10 cellular contexts compared by ENCODE assay signal in genomic region chr7:101870361-101871062, GRCh38. TPM values are rescaled to one million over a fixed set of nuclear protein-coding genes. Genes with fewer than 3 reads are reported as not detected.
DNase-seq lines count a peak whose midpoint lies in the region; ATAC-seq and TF ChIP-seq lines count a peak whose summit lies in the region.
"Had no signal": no experiment of that assay in that cellular context is flagged by ENCODE, and none has a peak within 500 bp of the region (broad histone marks: within the 10 kb centered on the region; RNA-seq: fewer than 3 reads in every experiment).

No MANE protein-coding gene starts in this region.

- TF ChIP-seq RAD21 in Ishikawa (IDR thresholded peaks at IDR 0.05; ENCODE audit: low read depth) = peak; percentile 34; the same call in 1 of the 2 replicates

- no peaks in the 10 kb centered on the region for H3K27me3 ChIP-seq in mammary epithelial cell (ENCODE audit: insufficient read depth, low read length)
- H3K27me3 ChIP-seq: ascending aorta had no signal

- H3K27me3 Mint-ChIP-seq in mesothelial cell of epicardium (ENCODE audit: low read depth) = no peaks in the 10 kb centered on the region
- no peaks in the 10 kb centered on the region for H3K27me3 Mint-ChIP-seq in activated T-helper 2 cell treated with anti-CD3 and anti-CD28 coated beads, Interferon-gamma antibody, Interleukin-2, Interleukin-4, amounts not matched to agents 10 μg/mL and 5 μg/mL and 100 μg/mL, durations not matched to agents 14 hours and 24 hours and 36 hours (ENCODE audit: low read depth)
- H3K27me3 Mint-ChIP-seq: naive B cell had no signal

- H3K79me2 ChIP-seq in mammary epithelial cell (ENCODE audit: insufficient read depth, low read length) = peaks cover 69% of the 10 kb centered on the region

- no peak; the same call in 1 of the 2 replicates for TF ChIP-seq EP300 in Ishikawa (IDR thresholded peaks at IDR 0.05; ENCODE audit: borderline replicate concordance)

- dilution Hi-C loops in mammary epithelial cell (cut with HindIII; ENCODE audit: low sequenced_read_pairs) = no loop called here

- H3K9ac ChIP-seq in mammary epithelial cell (ENCODE audit: insufficient read depth, low read length) = peak overlapping the region; percentile 72

- TF ChIP-seq CTCF in mammary epithelial cell (conservative IDR thresholded peaks at IDR 0.05 in 1 of 2, IDR thresholded peaks at IDR 0.05 in 1 of 2; ENCODE audit: extremely low read depth in 1 of 2, insufficient read depth in 1 of 2, low read depth in 1 of 2, low read length in 2 of 2) (peak; percentile 52 to 75), mesothelial cell of epicardium (IDR thresholded peaks at IDR 0.05; ENCODE audit: unreplicated experiment) (no peak)

- peaks cover 21% of the 10 kb centered on the region for H3K4me1 ChIP-seq in mammary epithelial cell (ENCODE audit: insufficient read depth, low read length)

- CTCF ChIA-PET in mammary epithelial cell (lab: Charles Lee; ENCODE audit: low non-redundant PET) = interaction anchor here (0.6 kb wide), 2 partner anchors 367 to 519 kb away, joined by 3 to 6 read pairs; no protein-coding TSS in a partner anchor

- peak overlapping the region; percentile 23 for H3K4me3 Mint-ChIP-seq in mesothelial cell of epicardium
- no peak overlapping the region for H3K4me3 Mint-ChIP-seq in activated T-helper 2 cell treated with anti-CD3 and anti-CD28 coated beads, Interferon-gamma antibody, Interleukin-2, Interleukin-4, amounts not matched to agents 10 μg/mL and 5 μg/mL and 100 μg/mL, durations not matched to agents 14 hours and 24 hours and 36 hours (ENCODE audit: low read depth)
- H3K4me3 Mint-ChIP-seq: naive B cell had no signal

- H3K36me3 ChIP-seq in mammary epithelial cell (ENCODE audit: insufficient read depth, low read length) = no peaks in the 10 kb centered on the region
- H3K36me3 ChIP-seq: ascending aorta had no signal

- ATAC-seq in GM21529 (IDR thresholded peaks at IDR 0.05; ENCODE audit: unreplicated experiment) (no peak), HG03521 (IDR thresholded peaks at IDR 0.05; ENCODE audit: unreplicated experiment) (no peak)

- peak overlapping the region; percentile 97 for H3K27ac Mint-ChIP-seq in mesothelial cell of epicardium
- H3K27ac Mint-ChIP-seq in activated T-helper 2 cell treated with anti-CD3 and anti-CD28 coated beads, Interferon-gamma antibody, Interleukin-2, Interleukin-4, amounts not matched to agents 10 μg/mL and 5 μg/mL and 100 μg/mL, durations not matched to agents 14 hours and 24 hours and 36 hours = no peak overlapping the region

- 15% methylated on average over 10 of the region's 12 CpGs for WGBS in mammary epithelial cell (ENCODE audit: low coverage, missing lambda C conversion rate)

- H3K27ac ChIP-seq in mammary epithelial cell (ENCODE audit: insufficient read depth, low read depth, low read length) = peak overlapping the region; percentile 70
- H3K27ac ChIP-seq: ascending aorta had no signal

- DNase-seq in DMS153 treated with DMSO at 0.1 percent for 48 hours (lab: John Stamatoyannopoulos, UW; ENCODE audit: unreplicated experiment) = peak; percentile 21
- peak; percentile 79 for DNase-seq in mammary epithelial cell
- DNase-seq in mesothelial cell of epicardium (ENCODE audit: low spot score in 2 of 2, unreplicated experiment in 2 of 2) = no peak
- DNase-seq in ecto neural progenitor cell (ENCODE audit: low spot score) = no peak
- no peak for DNase-seq in activated T-helper 2 cell treated with anti-CD3 and anti-CD28 coated beads, Interferon-gamma antibody, Interleukin-2, Interleukin-4, amounts not matched to agents 10 μg/mL and 5 μg/mL and 100 μg/mL, durations not matched to agents 14 hours and 24 hours and 36 hours (ENCODE audit: low spot score)
- DNase-seq: naive B cell had no signal

- H3K9me3 Mint-ChIP-seq in mesothelial cell of epicardium = no peaks in the 10 kb centered on the region
- no peaks in the 10 kb centered on the region for H3K9me3 Mint-ChIP-seq in activated T-helper 2 cell treated with anti-CD3 and anti-CD28 coated beads, Interferon-gamma antibody, Interleukin-2, Interleukin-4, amounts not matched to agents 10 μg/mL and 5 μg/mL and 100 μg/mL, durations not matched to agents 14 hours and 24 hours and 36 hours
- H3K9me3 Mint-ChIP-seq: naive B cell had no signal

- H3K4me3 ChIP-seq in mammary epithelial cell (replicated peaks in 1 of 3; ENCODE audit: insufficient read depth in 1 of 3, low read depth in 2 of 3, low read length in 3 of 3) = peak overlapping the region in 1 of 3 experiments; percentile 26
- H3K4me3 ChIP-seq: ascending aorta had no signal

- H3K4me2 ChIP-seq in mammary epithelial cell (ENCODE audit: insufficient read depth, low read depth, low read length) = peak overlapping the region; percentile 76

- no peaks in the 10 kb centered on the region for H4K20me1 ChIP-seq in mammary epithelial cell (ENCODE audit: insufficient read depth, low read length)

- no TSS peak for BruUV-seq in mammary epithelial cell (replicated peaks; lab: Mats Ljungman, UMichigan)

- intact Hi-C loops in mammary epithelial cell (cut with micrococcal nuclease) = no loop called here
- intact Hi-C loops in activated T-helper 2 cell treated with anti-CD3 and anti-CD28 coated beads, Interferon-gamma antibody, Interleukin-2, Interleukin-4, amounts not matched to agents 10 μg/mL and 5 μg/mL and 100 μg/mL, durations not matched to agents 14 hours and 24 hours and 36 hours (cut with micrococcal nuclease) = no loop called here

- in situ Hi-C loops in mammary epithelial cell (cut with MboI; ENCODE audit: low sequenced_read_pairs in 2 of 2) = no loop called here

- H3K4me1 Mint-ChIP-seq in mesothelial cell of epicardium = peaks cover 54% of the 10 kb centered on the region
- H3K4me1 Mint-ChIP-seq in activated T-helper 2 cell treated with anti-CD3 and anti-CD28 coated beads, Interferon-gamma antibody, Interleukin-2, Interleukin-4, amounts not matched to agents 10 μg/mL and 5 μg/mL and 100 μg/mL, durations not matched to agents 14 hours and 24 hours and 36 hours (ENCODE audit: low read depth) = peaks cover 2% of the 10 kb centered on the region

- peak overlapping the region; percentile 63 for H2AFZ ChIP-seq in mammary epithelial cell (ENCODE audit: low read depth, low read length)

- peaks cover 3% of the 10 kb centered on the region for H3K36me3 Mint-ChIP-seq in mesothelial cell of epicardium
- H3K36me3 Mint-ChIP-seq in activated T-helper 2 cell treated with anti-CD3 and anti-CD28 coated beads, Interferon-gamma antibody, Interleukin-2, Interleukin-4, amounts not matched to agents 10 μg/mL and 5 μg/mL and 100 μg/mL, durations not matched to agents 14 hours and 24 hours and 36 hours (ENCODE audit: low read depth) = no peaks in the 10 kb centered on the region
- H3K36me3 Mint-ChIP-seq: naive B cell had no signal

- no peaks in the 10 kb centered on the region for H3K9me3 ChIP-seq in mammary epithelial cell (replicated peaks; ENCODE audit: insufficient read depth, low read length)
- H3K9me3 ChIP-seq: ascending aorta had no signal

TF ChIP-seq in Ishikawa, 13 proteins besides CTCF, POLR2A, EP300 and RAD21 (continues in another document):
- no peak; the same call in 1 of the 2 replicates for TF ChIP-seq CEBPB (IDR thresholded peaks at IDR 0.05)
- no peak for TF ChIP-seq TAF1 (IDR thresholded peaks at IDR 0.05; ENCODE audit: low read depth)
- no peak for TF ChIP-seq CREB1 (IDR thresholded peaks at IDR 0.05; ENCODE audit: low read depth)
- TF ChIP-seq TEAD4 (IDR thresholded peaks at IDR 0.05) = no peak
- no peak for TF ChIP-seq USF1 (IDR thresholded peaks at IDR 0.05)
- TF ChIP-seq NFIC (IDR thresholded peaks at IDR 0.05) = peak; percentile 33; the same call in 1 of the 2 replicates
- no peak for TF ChIP-seq EGR1 (IDR thresholded peaks at IDR 0.05)
- TF ChIP-seq TCF12 (IDR thresholded peaks at IDR 0.05; ENCODE audit: low read depth) = peak; percentile 52; the same call in 1 of the 2 replicates
- TF ChIP-seq FOXM1 (IDR thresholded peaks at IDR 0.05; ENCODE audit: borderline replicate concordance, low read depth) = no peak
- TF ChIP-seq, protein P1, sequence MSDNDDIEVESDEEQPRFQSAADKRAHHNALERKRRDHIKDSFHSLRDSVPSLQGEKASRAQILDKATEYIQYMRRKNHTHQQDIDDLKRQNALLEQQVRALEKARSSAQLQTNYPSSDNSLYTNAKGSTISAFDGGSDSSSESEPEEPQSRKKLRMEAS (IDR thresholded peaks at IDR 0.05) = peak; percentile 44
- TF ChIP-seq ZBTB7A (IDR thresholded peaks at IDR 0.05; ENCODE audit: low read depth) = no peak

RNA-seq across cellular contexts. Expression of gene CUX1, which starts 53.1 kb away (rescaled TPM):
- 10 to 100 TPM; 23.0 to 45.6 TPM for total RNA-seq in mammary epithelial cell
- polyA plus RNA-seq in mammary epithelial cell = 13.5 TPM
- polyA minus RNA-seq in mammary epithelial cell = 14.4 TPM
- total RNA-seq in mesothelial cell of epicardium = 152 to 158 TPM (median 152 TPM) in 3 replicates
- 29.5 and 31.5 TPM in 2 replicates for total RNA-seq in activated T-helper 2 cell treated with anti-CD3 and anti-CD28 coated beads, Interferon-gamma antibody, Interleukin-2, Interleukin-4, amounts not matched to agents 10 μg/mL and 5 μg/mL and 100 μg/mL, durations not matched to agents 14 hours and 24 hours and 36 hours

Comparison
In these comparisons a context has a peak if more than half of its experiments do, and no peak if none do; other contexts are left out.
1. DNase-seq: peak in DMS153 treated with DMSO at 0.1 percent for 48 hours (single experiment) and mammary epithelial cell (single experiment); none in mesothelial cell of epicardium (0 of 2), ecto neural progenitor cell (single experiment) and activated T-helper 2 cell treated with anti-CD3 and anti-CD28 coated beads, Interferon-gamma antibody, Interleukin-2, Interleukin-4, amounts not matched to agents 10 μg/mL and 5 μg/mL and 100 μg/mL, durations not matched to agents 14 hours and 24 hours and 36 hours (single experiment).